Comparison of ENCODE assay signal across 33 cellular contexts in the genomic region with DNA sequence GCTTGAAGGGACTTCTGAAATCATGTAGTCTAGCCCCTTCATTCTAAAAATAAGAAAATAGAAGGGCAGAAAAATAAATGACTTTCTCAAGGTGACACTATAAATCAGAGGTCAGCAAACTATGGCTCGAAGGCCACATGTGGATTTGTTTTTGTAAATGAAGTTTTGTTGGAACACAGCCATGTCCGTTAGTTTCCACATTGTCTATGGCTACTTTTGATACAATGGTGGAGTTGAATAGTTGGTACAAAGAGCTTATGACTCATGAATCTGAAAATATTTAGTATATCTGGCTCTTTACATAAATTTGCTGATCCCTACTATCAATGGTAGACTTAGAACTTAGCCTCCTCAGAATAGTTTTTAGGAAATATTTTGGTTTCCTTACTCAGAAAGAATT.
"Had no signal": no experiment of that assay in that cellular context is flagged by ENCODE, and none has a peak within 500 bp of the region (broad histone marks: within the 10 kb centered on the region; RNA-seq: fewer than 3 reads in every experiment).

No MANE protein-coding gene starts in this region.

- H3K4me3 ChIP-seq: cardiac muscle cell, K562, Peyer's patch had no signal

- H3K27me3 ChIP-seq: brain microvascular endothelial cell, cardiac muscle cell, Peyer's patch had no signal

- H3K27ac Mint-ChIP-seq: activated B cell treated with CpG ODN at 0.5 μM for 24 hours; activated CD4-positive, alpha-beta memory T cell treated with anti-CD3 and anti-CD28 coated beads for 36 hours; activated naive CD8-positive, alpha-beta T cell treated with anti-CD3 and anti-CD28 coated beads for 36 hours; T-cell; T-helper 17 cell had no signal

- H3K9me3 Mint-ChIP-seq: activated B cell treated with CpG ODN at 0.5 μM for 24 hours; activated CD4-positive, alpha-beta memory T cell treated with anti-CD3 and anti-CD28 coated beads for 36 hours; activated naive CD8-positive, alpha-beta T cell treated with anti-CD3 and anti-CD28 coated beads for 36 hours; activated T-cell treated with anti-CD3 and anti-CD28 coated beads, Interleukin-2, amount 50 U/mL, for 4 hours; central memory CD8-positive, alpha-beta T cell had no signal

- H3K4me1 ChIP-seq: Peyer's patch had no signal

- H3K4me1 Mint-ChIP-seq: activated B cell treated with CpG ODN at 0.5 μM for 24 hours; activated naive CD8-positive, alpha-beta T cell treated with anti-CD3 and anti-CD28 coated beads for 36 hours; central memory CD8-positive, alpha-beta T cell; T-cell; T-helper 17 cell had no signal

- H3K27me3 Mint-ChIP-seq: activated B cell treated with CpG ODN at 0.5 μM for 24 hours; activated CD4-positive, alpha-beta memory T cell treated with anti-CD3 and anti-CD28 coated beads for 36 hours; activated naive CD8-positive, alpha-beta T cell treated with anti-CD3 and anti-CD28 coated beads for 36 hours; central memory CD8-positive, alpha-beta T cell; T-helper 17 cell had no signal

- H3K36me3 ChIP-seq: brain microvascular endothelial cell, cardiac muscle cell, Peyer's patch had no signal

- DNase-seq: activated B cell treated with CpG ODN at 0.5 μM for 24 hours; activated CD4-positive, alpha-beta memory T cell treated with anti-CD3 and anti-CD28 coated beads for 36 hours; activated CD4-positive, alpha-beta T cell treated with anti-CD3 and anti-CD28 coated beads for 4 hours; activated CD4-positive, alpha-beta T cell treated with anti-CD3 and anti-CD28 coated beads, Interleukin-2, amount 50 U/mL, for 1 hour; activated CD4-positive, CD25-positive, alpha-beta regulatory T cell treated with anti-CD3 and anti-CD28 coated beads, Interleukin-2, amount 50 U/mL, for 72 hours; activated CD8-positive, alpha-beta memory T cell treated with anti-CD3 and anti-CD28 coated beads, Interleukin-2, amount 50 U/mL, for 4 hours; activated effector memory CD4-positive, alpha-beta T cell treated with Interleukin-2 at 50 U/mL for 16 hours; activated naive CD4-positive, alpha-beta T cell; activated naive CD4-positive, alpha-beta T cell treated with anti-CD3 and anti-CD28 coated beads, Interleukin-2, amount 50 U/mL, for 16 hours; activated naive CD8-positive, alpha-beta T cell treated with anti-CD3 and anti-CD28 coated beads for 36 hours; activated T-cell treated with anti-CD3 and anti-CD28 coated beads for 4 hours; activated T-cell treated with anti-CD3 and anti-CD28 coated beads, Interleukin-2, amount 50 U/mL, for 4 hours; amniotic stem cell; aorta; brain microvascular endothelial cell; NCI-H1105; NCI-H1417 treated with DMSO at 0.1 percent for 48 hours; NCI-H187 treated with DMSO at 0.1 percent for 48 hours; NCI-H2081; NCI-H2171 treated with DMSO at 0.1 percent for 48 hours; NCI-H2227 treated with DMSO at 0.1 percent for 48 hours; NCI-H524 treated with DMSO at 0.1 percent for 48 hours; NK-92 treated with Interleukin-12 subunit alpha and Interleukin-12 subunit beta, amount 100 ng/mL, for 24 hours; PC-3; Peyer's patch; SIG-M5; T-cell; T-helper 17 cell had no signal

- H3K36me3 Mint-ChIP-seq: activated CD4-positive, alpha-beta memory T cell treated with anti-CD3 and anti-CD28 coated beads for 36 hours; activated naive CD8-positive, alpha-beta T cell treated with anti-CD3 and anti-CD28 coated beads for 36 hours; T-cell had no signal

- H3K4me3 Mint-ChIP-seq: activated B cell treated with CpG ODN at 0.5 μM for 24 hours; activated CD4-positive, alpha-beta memory T cell treated with anti-CD3 and anti-CD28 coated beads for 36 hours; activated naive CD8-positive, alpha-beta T cell treated with anti-CD3 and anti-CD28 coated beads for 36 hours; activated T-cell treated with anti-CD3 and anti-CD28 coated beads, Interleukin-2, amount 50 U/mL, for 4 hours; central memory CD8-positive, alpha-beta T cell; T-cell; T-helper 17 cell had no signal

- H3K27ac ChIP-seq: brain microvascular endothelial cell, cardiac muscle cell, Peyer's patch, RWPE1, VCaP had no signal

- H3K9me3 ChIP-seq: Peyer's patch had no signal
